1 cellular context compared by ENCODE assay signal in genomic region chr6:43278524-43279078, GRCh38.
TF ChIP-seq lines count a peak whose summit lies in the region.

No MANE protein-coding gene starts in this region.

TF ChIP-seq in HepG2, 621 proteins besides CTCF, POLR2A, EP300 and RAD21 (continued from another document and continues in another):
- TF ChIP-seq, protein P1, sequence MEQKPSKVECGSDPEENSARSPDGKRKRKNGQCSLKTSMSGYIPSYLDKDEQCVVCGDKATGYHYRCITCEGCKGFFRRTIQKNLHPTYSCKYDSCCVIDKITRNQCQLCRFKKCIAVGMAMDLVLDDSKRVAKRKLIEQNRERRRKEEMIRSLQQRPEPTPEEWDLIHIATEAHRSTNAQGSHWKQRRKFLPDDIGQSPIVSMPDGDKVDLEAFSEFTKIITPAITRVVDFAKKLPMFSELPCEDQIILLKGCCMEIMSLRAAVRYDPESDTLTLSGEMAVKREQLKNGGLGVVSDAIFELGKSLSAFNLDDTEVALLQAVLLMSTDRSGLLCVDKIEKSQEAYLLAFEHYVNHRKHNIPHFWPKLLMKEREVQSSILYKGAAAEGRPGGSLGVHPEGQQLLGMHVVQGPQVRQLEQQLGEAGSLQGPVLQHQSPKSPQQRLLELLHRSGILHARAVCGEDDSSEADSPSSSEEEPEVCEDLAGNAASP (CRISPR knock-in tag; IDR thresholded peaks at IDR 0.05; ENCODE audit: borderline replicate concordance) = 0 out of 2 replicates have a peak, but pooled peaks have one; percentile 14
- no peak for TF ChIP-seq TERF1 (CRISPR knock-in tag; IDR thresholded peaks at IDR 0.05)
- no peak for TF ChIP-seq RFX3 (CRISPR knock-in tag; IDR thresholded peaks at IDR 0.05)
- TF ChIP-seq ZNF850 (CRISPR knock-in tag; conservative IDR thresholded peaks at IDR 0.05) = no peak
- TF ChIP-seq, protein P2, sequence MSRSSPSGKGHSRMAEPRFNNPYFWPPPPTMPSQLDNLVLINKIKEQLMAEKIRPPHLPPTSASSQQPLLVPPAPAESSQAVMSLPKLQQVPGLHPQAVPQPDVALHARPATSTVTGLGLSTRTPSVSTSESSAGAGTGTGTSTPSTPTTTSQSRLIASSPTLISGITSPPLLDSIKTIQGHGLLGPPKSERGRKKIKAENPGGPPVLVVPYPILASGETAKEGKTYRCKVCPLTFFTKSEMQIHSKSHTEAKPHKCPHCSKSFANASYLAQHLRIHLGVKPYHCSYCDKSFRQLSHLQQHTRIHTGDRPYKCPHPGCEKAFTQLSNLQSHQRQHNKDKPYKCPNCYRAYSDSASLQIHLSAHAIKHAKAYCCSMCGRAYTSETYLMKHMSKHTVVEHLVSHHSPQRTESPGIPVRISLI (CRISPR knock-in tag; IDR thresholded peaks at IDR 0.05; ENCODE audit: borderline replicate concordance) = peak; percentile 5; the same call in 1 of the 2 replicates
- 0 out of 2 replicates have a peak, but pooled peaks have one; percentile 15 for TF ChIP-seq TCF7 (IDR thresholded peaks at IDR 0.05; ENCODE audit: low read depth)
- TF ChIP-seq THYN1 (CRISPR knock-in tag; IDR thresholded peaks at IDR 0.05; ENCODE audit: borderline replicate concordance, low read depth) = no peak
- TF ChIP-seq, protein P3, sequence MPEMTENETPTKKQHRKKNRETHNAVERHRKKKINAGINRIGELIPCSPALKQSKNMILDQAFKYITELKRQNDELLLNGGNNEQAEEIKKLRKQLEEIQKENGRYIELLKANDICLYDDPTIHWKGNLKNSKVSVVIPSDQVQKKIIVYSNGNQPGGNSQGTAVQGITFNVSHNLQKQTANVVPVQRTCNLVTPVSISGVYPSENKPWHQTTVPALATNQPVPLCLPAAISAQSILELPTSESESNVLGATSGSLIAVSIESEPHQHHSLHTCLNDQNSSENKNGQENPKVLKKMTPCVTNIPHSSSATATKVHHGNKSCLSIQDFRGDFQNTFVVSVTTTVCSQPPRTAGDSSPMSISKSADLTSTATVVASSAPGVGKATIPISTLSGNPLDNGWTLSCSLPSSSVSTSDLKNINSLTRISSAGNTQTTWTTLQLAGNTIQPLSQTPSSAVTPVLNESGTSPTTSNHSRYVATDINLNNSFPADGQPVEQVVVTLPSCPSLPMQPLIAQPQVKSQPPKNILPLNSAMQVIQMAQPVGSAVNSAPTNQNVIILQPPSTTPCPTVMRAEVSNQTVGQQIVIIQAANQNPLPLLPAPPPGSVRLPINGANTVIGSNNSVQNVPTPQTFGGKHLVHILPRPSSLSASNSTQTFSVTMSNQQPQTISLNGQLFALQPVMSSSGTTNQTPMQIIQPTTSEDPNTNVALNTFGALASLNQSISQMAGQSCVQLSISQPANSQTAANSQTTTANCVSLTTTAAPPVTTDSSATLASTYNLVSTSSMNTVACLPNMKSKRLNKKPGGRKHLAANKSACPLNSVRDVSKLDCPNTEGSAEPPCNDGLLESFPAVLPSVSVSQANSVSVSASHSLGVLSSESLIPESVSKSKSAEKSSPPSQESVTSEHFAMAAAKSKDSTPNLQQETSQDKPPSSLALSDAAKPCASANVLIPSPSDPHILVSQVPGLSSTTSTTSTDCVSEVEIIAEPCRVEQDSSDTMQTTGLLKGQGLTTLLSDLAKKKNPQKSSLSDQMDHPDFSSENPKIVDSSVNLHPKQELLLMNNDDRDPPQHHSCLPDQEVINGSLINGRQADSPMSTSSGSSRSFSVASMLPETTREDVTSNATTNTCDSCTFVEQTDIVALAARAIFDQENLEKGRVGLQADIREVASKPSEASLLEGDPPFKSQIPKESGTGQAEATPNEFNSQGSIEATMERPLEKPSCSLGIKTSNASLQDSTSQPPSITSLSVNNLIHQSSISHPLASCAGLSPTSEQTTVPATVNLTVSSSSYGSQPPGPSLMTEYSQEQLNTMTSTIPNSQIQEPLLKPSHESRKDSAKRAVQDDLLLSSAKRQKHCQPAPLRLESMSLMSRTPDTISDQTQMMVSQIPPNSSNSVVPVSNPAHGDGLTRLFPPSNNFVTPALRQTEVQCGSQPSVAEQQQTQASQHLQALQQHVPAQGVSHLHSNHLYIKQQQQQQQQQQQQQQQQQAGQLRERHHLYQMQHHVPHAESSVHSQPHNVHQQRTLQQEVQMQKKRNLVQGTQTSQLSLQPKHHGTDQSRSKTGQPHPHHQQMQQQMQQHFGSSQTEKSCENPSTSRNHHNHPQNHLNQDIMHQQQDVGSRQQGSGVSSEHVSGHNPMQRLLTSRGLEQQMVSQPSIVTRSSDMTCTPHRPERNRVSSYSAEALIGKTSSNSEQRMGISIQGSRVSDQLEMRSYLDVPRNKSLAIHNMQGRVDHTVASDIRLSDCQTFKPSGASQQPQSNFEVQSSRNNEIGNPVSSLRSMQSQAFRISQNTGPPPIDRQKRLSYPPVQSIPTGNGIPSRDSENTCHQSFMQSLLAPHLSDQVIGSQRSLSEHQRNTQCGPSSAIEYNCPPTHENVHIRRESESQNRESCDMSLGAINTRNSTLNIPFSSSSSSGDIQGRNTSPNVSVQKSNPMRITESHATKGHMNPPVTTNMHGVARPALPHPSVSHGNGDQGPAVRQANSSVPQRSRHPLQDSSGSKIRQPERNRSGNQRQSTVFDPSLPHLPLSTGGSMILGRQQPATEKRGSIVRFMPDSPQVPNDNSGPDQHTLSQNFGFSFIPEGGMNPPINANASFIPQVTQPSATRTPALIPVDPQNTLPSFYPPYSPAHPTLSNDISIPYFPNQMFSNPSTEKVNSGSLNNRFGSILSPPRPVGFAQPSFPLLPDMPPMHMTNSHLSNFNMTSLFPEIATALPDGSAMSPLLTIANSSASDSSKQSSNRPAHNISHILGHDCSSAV (CRISPR knock-in tag; IDR thresholded peaks at IDR 0.05; ENCODE audit: borderline replicate concordance) = no peak
- peak; percentile 88 for TF ChIP-seq SALL1 (CRISPR knock-in tag; IDR thresholded peaks at IDR 0.05)
- TF ChIP-seq DMAP1 (CRISPR knock-in tag; IDR thresholded peaks at IDR 0.05) = peak; percentile 32; the same call in 1 of the 2 replicates
- 0 out of 2 replicates have a peak, but pooled peaks have one; percentile 9 for TF ChIP-seq ZSCAN9 (CRISPR knock-in tag; IDR thresholded peaks at IDR 0.05; ENCODE audit: borderline replicate concordance)
- TF ChIP-seq ARNT (IDR thresholded peaks at IDR 0.05) = no peak
- no peak for TF ChIP-seq ZNF431 (CRISPR knock-in tag; IDR thresholded peaks at IDR 0.05; ENCODE audit: borderline replicate concordance, low read depth)
- TF ChIP-seq BCL6 (CRISPR knock-in tag; IDR thresholded peaks at IDR 0.05) = peak; percentile 58
- no peak for TF ChIP-seq ZXDC (CRISPR knock-in tag; IDR thresholded peaks at IDR 0.05)
- peak; percentile 86; the same call in 1 of the 2 replicates for TF ChIP-seq HDAC2 (CRISPR knock-in tag; IDR thresholded peaks at IDR 0.05)
- TF ChIP-seq DPF2 (CRISPR knock-in tag; IDR thresholded peaks at IDR 0.05; ENCODE audit: borderline replicate concordance, low read depth) = peak; percentile 76
- peak; percentile 28; the same call in 1 of the 2 replicates for TF ChIP-seq SAFB2 (CRISPR knock-in tag; IDR thresholded peaks at IDR 0.05; ENCODE audit: borderline replicate concordance, low read depth)
- peak; percentile 78; the same call in 1 of the 2 replicates for TF ChIP-seq ZNF34 (CRISPR knock-in tag; IDR thresholded peaks at IDR 0.05; ENCODE audit: borderline replicate concordance)
- TF ChIP-seq TFDP1 (CRISPR knock-in tag; IDR thresholded peaks at IDR 0.05; ENCODE audit: borderline replicate concordance) = peak; percentile 41; the same call in 1 of the 2 replicates
- TF ChIP-seq FOXP1 (IDR thresholded peaks at IDR 0.05) = no peak
- TF ChIP-seq FOXP1 (CRISPR knock-in tag; IDR thresholded peaks at IDR 0.05) = no peak
- 0 out of 2 replicates have a peak, but pooled peaks have one; percentile 16 for TF ChIP-seq ZBTB25 (CRISPR knock-in tag; IDR thresholded peaks at IDR 0.05)
- TF ChIP-seq MYC (CRISPR knock-in tag; IDR thresholded peaks at IDR 0.05; ENCODE audit: borderline replicate concordance) = peak; percentile 66; the same call in 1 of the 2 replicates
- TF ChIP-seq FOXO1 (CRISPR knock-in tag; IDR thresholded peaks at IDR 0.05) = peak; percentile 50; the same call in 1 of the 2 replicates
- TF ChIP-seq GATAD2A (CRISPR knock-in tag; IDR thresholded peaks at IDR 0.05) = peak; percentile 69; the same call in 1 of the 2 replicates
- peak; percentile 62; the same call in 1 of the 2 replicates for TF ChIP-seq ZNF790 (CRISPR knock-in tag; IDR thresholded peaks at IDR 0.05; ENCODE audit: borderline replicate concordance)
- no peak for TF ChIP-seq EHMT2 (IDR thresholded peaks at IDR 0.05; ENCODE audit: borderline replicate concordance, low read depth, low read length)
- TF ChIP-seq ZNF564 (CRISPR knock-in tag; IDR thresholded peaks at IDR 0.05) = no peak
- no peak for TF ChIP-seq ZNF724P (CRISPR knock-in tag; IDR thresholded peaks at IDR 0.05; ENCODE audit: borderline replicate concordance)
- TF ChIP-seq, protein P4, sequence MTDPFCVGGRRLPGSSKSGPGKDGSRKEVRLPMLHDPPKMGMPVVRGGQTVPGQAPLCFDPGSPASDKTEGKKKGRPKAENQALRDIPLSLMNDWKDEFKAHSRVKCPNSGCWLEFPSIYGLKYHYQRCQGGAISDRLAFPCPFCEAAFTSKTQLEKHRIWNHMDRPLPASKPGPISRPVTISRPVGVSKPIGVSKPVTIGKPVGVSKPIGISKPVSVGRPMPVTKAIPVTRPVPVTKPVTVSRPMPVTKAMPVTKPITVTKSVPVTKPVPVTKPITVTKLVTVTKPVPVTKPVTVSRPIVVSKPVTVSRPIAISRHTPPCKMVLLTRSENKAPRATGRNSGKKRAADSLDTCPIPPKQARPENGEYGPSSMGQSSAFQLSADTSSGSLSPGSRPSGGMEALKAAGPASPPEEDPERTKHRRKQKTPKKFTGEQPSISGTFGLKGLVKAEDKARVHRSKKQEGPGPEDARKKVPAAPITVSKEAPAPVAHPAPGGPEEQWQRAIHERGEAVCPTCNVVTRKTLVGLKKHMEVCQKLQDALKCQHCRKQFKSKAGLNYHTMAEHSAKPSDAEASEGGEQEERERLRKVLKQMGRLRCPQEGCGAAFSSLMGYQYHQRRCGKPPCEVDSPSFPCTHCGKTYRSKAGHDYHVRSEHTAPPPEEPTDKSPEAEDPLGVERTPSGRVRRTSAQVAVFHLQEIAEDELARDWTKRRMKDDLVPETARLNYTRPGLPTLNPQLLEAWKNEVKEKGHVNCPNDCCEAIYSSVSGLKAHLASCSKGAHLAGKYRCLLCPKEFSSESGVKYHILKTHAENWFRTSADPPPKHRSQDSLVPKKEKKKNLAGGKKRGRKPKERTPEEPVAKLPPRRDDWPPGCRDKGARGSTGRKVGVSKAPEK (CRISPR knock-in tag; IDR thresholded peaks at IDR 0.05; ENCODE audit: borderline replicate concordance) = no peak
- TF ChIP-seq MIXL1 (CRISPR knock-in tag; IDR thresholded peaks at IDR 0.05) = 0 out of 2 replicates have a peak, but pooled peaks have one; percentile 31
- no peak for TF ChIP-seq ZBTB7B (CRISPR knock-in tag; IDR thresholded peaks at IDR 0.05)
- 0 out of 2 replicates have a peak, but pooled peaks have one; percentile 23 for TF ChIP-seq HOMEZ (CRISPR knock-in tag; IDR thresholded peaks at IDR 0.05; ENCODE audit: low read depth)
